8 cellular contexts compared by ENCODE assay signal in genomic region chr15:78565097-78565950, GRCh38. TPM values are rescaled to one million over a fixed set of nuclear protein-coding genes. Genes with fewer than 3 reads are reported as not detected.
DNase-seq lines count a peak whose midpoint lies in the region; ATAC-seq and TF ChIP-seq lines count a peak whose summit lies in the region.

Gene CHRNA5, plus strand, starts transcription at chr15:78565520. Its CDS starts 200 bp downstream, at chr15:78565720.

- ATAC-seq in HG03342 (IDR thresholded peaks at IDR 0.05; ENCODE audit: unreplicated experiment) = peak; percentile 71
- ATAC-seq in activated CD4-positive, alpha-beta T cell treated with anti-CD3 and anti-CD28 coated beads for 36 hours = peak; percentile 91

- no peaks in the 10 kb centered on the region for H3K9me3 ChIP-seq in AG04450 (ENCODE audit: control insufficient read depth, insufficient read depth, low read length)

- peaks cover 15% of the 10 kb centered on the region for H3K27me3 Mint-ChIP-seq in activated CD4-positive, alpha-beta T cell treated with anti-CD3 and anti-CD28 coated beads for 36 hours
- H3K27me3 Mint-ChIP-seq in dendritic cell treated with granulocyte-macrophage colony-stimulating factor and Interleukin-4, amounts not matched to agents 40 ng/mL and 50 ng/mL, for 4 days = peaks cover 51% of the 10 kb centered on the region

- POLR2A ChIA-PET in AG04450 (lab: Yijun Ruan, JAX) = interaction anchor here (0.7 to 1.5 kb wide), 3 partner anchors 9 to 58 kb away, joined by 4 to 12 read pairs (median 6); partner anchors contain the start of gene HYKK
- POLR2A ChIA-PET in activated CD4-positive, alpha-beta T cell treated with anti-CD3 and anti-CD28 coated beads for 36 hours (lab: Charles Lee) = interaction anchor here (0.6 to 1.1 kb wide), 4 partner anchors 16 to 128 kb away, joined by 3 to 7 read pairs (median 4); partner anchors contain the start of gene PSMA4

- CTCF ChIA-PET in AG04450 (lab: Charles Lee) = interaction anchor here (1.2 to 1.5 kb wide), 2 partner anchors 25 to 74 kb away, joined by 3 read pairs; partner anchors contain the start of gene PSMA4
- CTCF ChIA-PET in activated CD4-positive, alpha-beta T cell treated with anti-CD3 and anti-CD28 coated beads for 36 hours (lab: Charles Lee) = interaction anchor here (0.5 to 1.8 kb wide), 6 partner anchors 12 to 1660 kb away, joined by 3 to 15 read pairs (median 3); partner anchors contain the start of gene PSMA4

- peak; percentile 21 for DNase-seq in AG04450 (ENCODE audit: low read depth, low spot score)
- DNase-seq in NCI-H446 treated with DMSO at 0.1 percent for 48 hours (lab: John Stamatoyannopoulos, UW) = peak; percentile 77
- peak; percentile 88 for DNase-seq in activated CD4-positive, alpha-beta T cell treated with anti-CD3 and anti-CD28 coated beads for 36 hours
- DNase-seq in lower leg skin (ENCODE audit: low spot score in 2 of 2) = peak; percentile 89 to 98
- peak; percentile 44 for DNase-seq in stimulated activated CD8-positive, alpha-beta memory T cell treated with anti-CD3 and anti-CD28 coated beads, Interleukin-12 subunit alpha, Interleukin-12 subunit beta, amount 100 ng/mL, for 1 hour (ENCODE audit: low read depth)

- H3K4me3 ChIP-seq in AG04450 (ENCODE audit: low read depth, low read length) = peak within 1 kb of the TSS; percentile 76
- peak within 1 kb of the TSS; percentile 46 for H3K4me3 ChIP-seq in lower leg skin (ENCODE audit: low read depth, poor library complexity, severe bottlenecking)

- no peaks in the 10 kb centered on the region for H3K36me3 Mint-ChIP-seq in activated CD4-positive, alpha-beta T cell treated with anti-CD3 and anti-CD28 coated beads for 36 hours (ENCODE audit: low read depth)
- no peaks in the 10 kb centered on the region for H3K36me3 Mint-ChIP-seq in dendritic cell treated with granulocyte-macrophage colony-stimulating factor and Interleukin-4, amounts not matched to agents 40 ng/mL and 50 ng/mL, for 4 days (ENCODE audit: low read depth)

- H3K9me3 Mint-ChIP-seq in activated CD4-positive, alpha-beta T cell treated with anti-CD3 and anti-CD28 coated beads for 36 hours (ENCODE audit: low read depth) = no peaks in the 10 kb centered on the region
- H3K9me3 Mint-ChIP-seq in dendritic cell treated with granulocyte-macrophage colony-stimulating factor and Interleukin-4, amounts not matched to agents 40 ng/mL and 50 ng/mL, for 4 days = no peaks in the 10 kb centered on the region

- peaks cover 2% of the 10 kb centered on the region for H3K27me3 ChIP-seq in AG04450 (ENCODE audit: control insufficient read depth, insufficient read depth, low read length)

- 1% methylated on average over 32 to 62 of the region's 75 CpGs for WGBS in lower leg skin, 2 donors

- H3K4me3 Mint-ChIP-seq in activated CD4-positive, alpha-beta T cell treated with anti-CD3 and anti-CD28 coated beads for 36 hours = peak within 1 kb of the TSS; percentile 77
- H3K4me3 Mint-ChIP-seq in dendritic cell treated with granulocyte-macrophage colony-stimulating factor and Interleukin-4, amounts not matched to agents 40 ng/mL and 50 ng/mL, for 4 days = peak within 1 kb of the TSS; percentile 78

- H3K27ac Mint-ChIP-seq in activated CD4-positive, alpha-beta T cell treated with anti-CD3 and anti-CD28 coated beads for 36 hours = peak within 1 kb of the TSS; percentile 24
- H3K27ac Mint-ChIP-seq in dendritic cell treated with granulocyte-macrophage colony-stimulating factor and Interleukin-4, amounts not matched to agents 40 ng/mL and 50 ng/mL, for 4 days = no peak within 1 kb of the TSS

- peaks cover 26% of the 10 kb centered on the region for H3K4me1 Mint-ChIP-seq in activated CD4-positive, alpha-beta T cell treated with anti-CD3 and anti-CD28 coated beads for 36 hours
- peaks cover 21% of the 10 kb centered on the region for H3K4me1 Mint-ChIP-seq in dendritic cell treated with granulocyte-macrophage colony-stimulating factor and Interleukin-4, amounts not matched to agents 40 ng/mL and 50 ng/mL, for 4 days (ENCODE audit: low read depth)

- TF ChIP-seq POLR2A in GM18951 (IDR thresholded peaks at IDR 0.05; ENCODE audit: extremely low read depth, insufficient read depth, insufficient read length) (peak; percentile 76), lower leg skin (IDR thresholded peaks at IDR 0.05) (no peak)

- in situ Hi-C loops in GM18951 (cut with MboI; ENCODE audit: low sequenced_read_pairs, unreplicated experiment) = no loop called here

- intact Hi-C loops in activated CD4-positive, alpha-beta T cell treated with anti-CD3 and anti-CD28 coated beads for 36 hours (cut with DNase I, micrococcal nuclease) = loop anchor here in 1 of 2 experiments (1.0 to 2.0 kb wide), 4 partner anchors 24 to 127 kb away; partner anchors contain the start of genes HYKK and IREB2
- intact Hi-C loops in dendritic cell treated with granulocyte-macrophage colony-stimulating factor and Interleukin-4, amounts not matched to agents 40 ng/mL and 50 ng/mL, for 4 days (cut with micrococcal nuclease) = no loop called here
- intact Hi-C loops in lower leg skin (cut with DNase I; ENCODE audit: low total_unique reads) = no loop called here

- H3K27ac ChIP-seq in AG04450 (ENCODE audit: low read depth, low read length) = peak within 1 kb of the TSS; percentile 39

- TF ChIP-seq CTCF in AG04450 (IDR thresholded peaks at IDR 0.05; ENCODE audit: low read depth, low read length) (no peak), lower leg skin (IDR thresholded peaks at IDR 0.05) (no peak)

RNA-seq across cellular contexts. Expression of gene CHRNA5, which starts in this region (rescaled TPM):
- polyA plus RNA-seq in AG04450 (2011; rRNA removed) = 4.3 and 5.2 TPM in 2 replicates
- 1.5 and 1.6 TPM in 2 replicates for polyA minus RNA-seq in AG04450 (2011; rRNA and poly(A)+ RNA removed)
- total RNA-seq in activated CD4-positive, alpha-beta T cell treated with anti-CD3 and anti-CD28 coated beads for 36 hours = 1 to 10 TPM; 6.5 to 8.5 TPM
- total RNA-seq in lower leg skin = under 1 TPM; 0.27 to 0.84 (median 0.64) TPM

Comparison
In these comparisons a context has a peak if more than half of its experiments do, and no peak if none do; other contexts are left out.
1. Peak in every context shown above with its lines: DNase-seq, ATAC-seq, H3K4me3 ChIP-seq and H3K27ac ChIP-seq.
2. RNA of gene CHRNA5 (total RNA-seq): 6.5 to 8.5 TPM in activated CD4-positive, alpha-beta T cell treated with anti-CD3 and anti-CD28 coated beads for 36 hours; 0.27 to 0.84 TPM in lower leg skin; every median in the first group is over 4 times any median in the second.
3. Peak in DNase-seq and H3K4me3 ChIP-seq in lower leg skin; RNA of the gene not detected or under 1 TPM.
4. DNase-seq: peak in every context shown above with its lines; median percentile 94 in lower leg skin; 88 in activated CD4-positive, alpha-beta T cell treated with anti-CD3 and anti-CD28 coated beads for 36 hours; 77 in NCI-H446 treated with DMSO at 0.1 percent for 48 hours; 44 in stimulated activated CD8-positive, alpha-beta memory T cell treated with anti-CD3 and anti-CD28 coated beads, Interleukin-12 subunit alpha, Interleukin-12 subunit beta, amount 100 ng/mL, for 1 hour; 21 in AG04450.